8 cellular contexts compared by ENCODE assay signal in genomic region chr12:31117203-31118011, GRCh38. TPM values are rescaled to one million over a fixed set of nuclear protein-coding genes. Genes with fewer than 3 reads are reported as not detected.
DNase-seq lines count a peak whose midpoint lies in the region; ATAC-seq and TF ChIP-seq lines count a peak whose summit lies in the region.

No MANE protein-coding gene starts in this region.

- H3K79me2 ChIP-seq in neural progenitor cell (ENCODE audit: low read depth): no peaks in the 10 kb centered on the region

- H3K4me3 Mint-ChIP-seq in neural progenitor cell: peak overlapping the region; percentile 86

- H4K20me1 ChIP-seq in neural progenitor cell (ENCODE audit: low read depth): no peaks in the 10 kb centered on the region

- H2AFZ ChIP-seq in neural progenitor cell (replicated peaks): peak overlapping the region; percentile 92

- H3K27ac ChIP-seq in neural progenitor cell (no peak overlapping the region), thyroid gland (no peak overlapping the region)

- intact Hi-C loops in thyroid gland (cut with DNase I): no loop called here

- peak overlapping the region; percentile 93 for H3K4me2 ChIP-seq in neural progenitor cell

- H3K27ac Mint-ChIP-seq in neural progenitor cell: no peak overlapping the region

- peak; percentile 54 for ATAC-seq in HG02623 (IDR thresholded peaks at IDR 0.05; ENCODE audit: unreplicated experiment)

- no peak for TF ChIP-seq POLR2A in thyroid gland (IDR thresholded peaks at IDR 0.05)

- no peaks in the 10 kb centered on the region for H3K4me1 ChIP-seq in neural progenitor cell
- peaks cover 16 to 20% of the 10 kb centered on the region in 2 donors for H3K4me1 ChIP-seq in thyroid gland

- peaks cover 9% of the 10 kb centered on the region for H3F3A ChIP-seq in neural progenitor cell (ENCODE audit: low read depth)

- H3K36me3 ChIP-seq in neural progenitor cell (no peaks in the 10 kb centered on the region), thyroid gland (no peaks in the 10 kb centered on the region)

- H3K9ac ChIP-seq in neural progenitor cell: no peak overlapping the region

- H3K4me1 Mint-ChIP-seq in neural progenitor cell: peaks cover 3% of the 10 kb centered on the region

- H3K36me3 Mint-ChIP-seq in neural progenitor cell: no peaks in the 10 kb centered on the region

- no peaks in the 10 kb centered on the region for H3K9me3 Mint-ChIP-seq in neural progenitor cell

- 0 to 6% methylated on average over 13 to 17 of the region's 45 CpGs for WGBS in thyroid gland, 2 donors

- H3K4me3 ChIP-seq in GM12865 (ENCODE audit: low read depth, low read length) (peak overlapping the region; percentile 58), fibroblast of the aortic adventitia (ENCODE audit: low read depth, low read length) (peak overlapping the region; percentile 39), neural progenitor cell (peak overlapping the region; percentile 74), thyroid gland (replicated peaks in 1 of 3) (peak overlapping the region in 2 of 3 donors; percentile 13 to 35)

- peak; percentile 63 for TF ChIP-seq CTCF in GM12865 (IDR thresholded peaks at IDR 0.05; ENCODE audit: insufficient read depth, low read depth, low read length, missing control alignments)
- peak; percentile 34 for TF ChIP-seq CTCF in fibroblast of the aortic adventitia (IDR thresholded peaks at IDR 0.05; ENCODE audit: insufficient read depth, low read length)
- TF ChIP-seq CTCF in neural progenitor cell (IDR thresholded peaks at IDR 0.05): peak; percentile 88
- peak in 1 of 6 experiments; percentile 71 for TF ChIP-seq CTCF in thyroid gland (IDR thresholded peaks at IDR 0.05)

- H3K27me3 Mint-ChIP-seq in neural progenitor cell (ENCODE audit: insufficient read depth, low read depth): peaks cover 14% of the 10 kb centered on the region

- H3K27me3 ChIP-seq in neural progenitor cell: peaks cover 42% of the 10 kb centered on the region
- no peaks in the 10 kb centered on the region for H3K27me3 ChIP-seq in thyroid gland

- peak; percentile 45 for DNase-seq in GM12865 (ENCODE audit: low read depth)
- peak; percentile 43 for DNase-seq in NCI-H345 treated with DMSO at 0.1 percent for 48 hours (lab: John Stamatoyannopoulos, UW; ENCODE audit: unreplicated experiment)
- DNase-seq in activated T-cell treated with anti-CD3 and anti-CD28 coated beads for 4 hours: peak; percentile 63
- no peak for DNase-seq in fibroblast of the aortic adventitia (ENCODE audit: low read depth)
- DNase-seq in neural progenitor cell (ENCODE audit: low spot score): peak; percentile 86
- peak; percentile 43 to 47 for DNase-seq in thyroid gland
- DNase-seq in GF-D8 (lab: John Stamatoyannopoulos, UW): no peak

- no peaks in the 10 kb centered on the region for H3K9me3 ChIP-seq in neural progenitor cell (ENCODE audit: low read depth)
- no peaks in the 10 kb centered on the region for H3K9me3 ChIP-seq in thyroid gland

RNA-seq across cellular contexts. Expression of gene DDX11, which starts 43.7 kb away (rescaled TPM):
- total RNA-seq in fibroblast of the aortic adventitia (ENCODE audit: low replicate concordance) (15.2 and 17.0 TPM in 2 replicates), neural progenitor cell (ENCODE audit: low replicate concordance) (80.1 and 98.0 TPM in 2 replicates), thyroid gland (10 to 100 TPM in 3 of 4 donors, 1 to 10 TPM in 1; 9.6 to 33.9 (median 24.8) TPM)

Comparison
In these comparisons a context has a peak if more than half of its experiments do, and no peak if none do; other contexts are left out.
1. DNase-seq: peak in GM12865 (single experiment), NCI-H345 treated with DMSO at 0.1 percent for 48 hours (single experiment), activated T-cell treated with anti-CD3 and anti-CD28 coated beads for 4 hours (single experiment), neural progenitor cell (single experiment) and thyroid gland (2 of 2); none in fibroblast of the aortic adventitia (single experiment) and GF-D8 (single experiment).
2. H3K4me3 ChIP-seq: peak in every context shown above with its lines; median percentile 74 in neural progenitor cell; 58 in GM12865; 39 in fibroblast of the aortic adventitia; 24 in thyroid gland.